In the genomic region with DNA sequence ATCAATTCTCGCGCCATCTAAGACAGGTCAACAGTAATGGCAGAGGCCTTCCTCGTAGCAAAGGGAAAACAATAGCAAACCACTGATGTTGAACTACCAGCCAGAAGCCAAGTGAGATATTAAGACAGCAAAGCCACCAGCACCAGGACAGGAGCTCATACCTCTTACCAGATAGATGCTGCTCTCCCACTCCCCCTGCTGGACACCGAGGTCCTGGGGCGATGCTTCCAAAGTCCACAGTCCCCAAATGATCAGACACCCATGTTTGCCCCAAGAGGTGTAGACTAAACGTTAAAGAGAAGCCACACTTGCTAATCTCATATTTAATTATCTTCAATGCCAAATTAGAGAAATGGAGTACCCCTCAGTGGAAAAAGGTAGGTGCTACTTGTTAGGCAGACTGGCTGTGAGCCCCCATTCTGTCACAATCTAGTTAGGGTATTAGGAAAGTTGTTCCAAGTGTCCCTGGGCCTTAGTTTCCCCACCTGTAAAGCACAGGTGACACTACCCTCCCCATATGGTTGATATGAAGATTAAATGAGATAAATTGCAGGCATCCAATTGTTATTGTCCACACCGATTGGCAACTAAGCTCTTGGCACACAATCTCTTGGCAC, we compare ENCODE assay signal across 8 cellular contexts. TPM values are rescaled to one million over a fixed set of nuclear protein-coding genes. Genes with fewer than 3 reads are reported as not detected.
A peak's percentile ranks its signal among the peaks of the same experiment; 100 is the strongest.
DNase-seq lines count a peak whose midpoint lies in the region; ATAC-seq and TF ChIP-seq lines count a peak whose summit lies in the region.

No MANE protein-coding gene starts in this region.

- no peak overlapping the region for H3K27ac ChIP-seq in RWPE2 (ENCODE audit: poor library complexity, severe bottlenecking)

- no peaks in the 10 kb centered on the region for H3K36me3 ChIP-seq in RWPE2 (ENCODE audit: low read depth)

- intact Hi-C loops in CD14-positive monocyte (cut with micrococcal nuclease): loop anchor here (2.0 to 5.0 kb wide), 2 partner anchors 220 to 222 kb away; no protein-coding TSS in a partner anchor

- H3K4me3 Mint-ChIP-seq in CD14-positive monocyte: no peak overlapping the region
- no peak overlapping the region for H3K4me3 Mint-ChIP-seq in activated T-helper 17 cell treated with anti-CD3 and anti-CD28 coated beads, Interleukin-2, amount 50 U/mL, for 72 hours

- DNase-seq in CD14-positive monocyte (ENCODE audit: low spot score) (peak; percentile 63), HK-2 (ENCODE audit: unreplicated experiment) (peak; percentile 54), RWPE2 (ENCODE audit: low spot score) (no peak), glomerular endothelial cell (ENCODE audit: extremely low read depth, low read depth, low spot score) (peak; percentile 44), retina (peak; percentile 16), amniotic stem cell (lab: John Stamatoyannopoulos, UW) (no peak)

- H3K4me1 Mint-ChIP-seq in CD14-positive monocyte: no peaks in the 10 kb centered on the region
- no peaks in the 10 kb centered on the region for H3K4me1 Mint-ChIP-seq in activated T-helper 17 cell treated with anti-CD3 and anti-CD28 coated beads, Interleukin-2, amount 50 U/mL, for 72 hours

- no peaks in the 10 kb centered on the region for H3K9me3 ChIP-seq in RWPE2 (ENCODE audit: severe bottlenecking)

- H3K27ac Mint-ChIP-seq in CD14-positive monocyte: no peak overlapping the region
- H3K27ac Mint-ChIP-seq in activated T-helper 17 cell treated with anti-CD3 and anti-CD28 coated beads, Interleukin-2, amount 50 U/mL, for 72 hours: no peak overlapping the region

- no peaks in the 10 kb centered on the region for H3K27me3 ChIP-seq in RWPE2 (ENCODE audit: insufficient read depth, poor library complexity, severe bottlenecking)

- peak; percentile 72 for ATAC-seq in GM19025 (IDR thresholded peaks at IDR 0.05; ENCODE audit: low read depth, unreplicated experiment)
- peak; percentile 51; the same call in 1 of the 3 replicates for ATAC-seq in RWPE2 (ENCODE audit: low read depth)
- peak; percentile 83 for ATAC-seq in activated T-helper 17 cell treated with anti-CD3 and anti-CD28 coated beads, Interleukin-2, amount 50 U/mL, for 72 hours (replicated peaks)

- TF ChIP-seq CTCF in CD14-positive monocyte (IDR thresholded peaks at IDR 0.05): peak; percentile 84
- peak; percentile 73 for TF ChIP-seq CTCF in RWPE2 (IDR thresholded peaks at IDR 0.05; ENCODE audit: poor library complexity, severe bottlenecking)

- H3K36me3 Mint-ChIP-seq in CD14-positive monocyte: no peaks in the 10 kb centered on the region
- no peaks in the 10 kb centered on the region for H3K36me3 Mint-ChIP-seq in activated T-helper 17 cell treated with anti-CD3 and anti-CD28 coated beads, Interleukin-2, amount 50 U/mL, for 72 hours (ENCODE audit: low read depth)

- no peaks in the 10 kb centered on the region for H3K9me3 Mint-ChIP-seq in CD14-positive monocyte
- H3K9me3 Mint-ChIP-seq in activated T-helper 17 cell treated with anti-CD3 and anti-CD28 coated beads, Interleukin-2, amount 50 U/mL, for 72 hours: no peaks in the 10 kb centered on the region

- H3K4me1 ChIP-seq in RWPE2 (ENCODE audit: insufficient read depth, poor library complexity, severe bottlenecking): no peaks in the 10 kb centered on the region

- no peak overlapping the region for H3K4me3 ChIP-seq in RWPE2 (ENCODE audit: severe bottlenecking)

- H3K27me3 Mint-ChIP-seq in CD14-positive monocyte (ENCODE audit: low read depth in 3 of 3): peaks cover 0 to 7% (median 2%) of the 10 kb centered on the region in 3 donors
- H3K27me3 Mint-ChIP-seq in activated T-helper 17 cell treated with anti-CD3 and anti-CD28 coated beads, Interleukin-2, amount 50 U/mL, for 72 hours: peaks cover 3% of the 10 kb centered on the region

RNA-seq across cellular contexts. Expression of a gene that starts 39.9 kb away (rescaled TPM):
- polyA plus RNA-seq in CD14-positive monocyte: 100 to 1,000 TPM in 1 of 2 donors, 10 to 100 TPM in 1; 93.3 to 111 TPM
- total RNA-seq in activated T-helper 17 cell treated with anti-CD3 and anti-CD28 coated beads, Interleukin-2, amount 50 U/mL, for 72 hours: 100 to 1,000 TPM; 262 to 281 TPM
- total RNA-seq in glomerular endothelial cell: 82.3 and 104 TPM in 2 replicates

RNA-seq across cellular contexts. Expression of a gene that starts 55.7 kb away (rescaled TPM):
- 1 to 10 TPM in 1 of 2 donors, under 1 TPM in 1; 0.28 to 1.6 TPM for polyA plus RNA-seq in CD14-positive monocyte
- total RNA-seq in activated T-helper 17 cell treated with anti-CD3 and anti-CD28 coated beads, Interleukin-2, amount 50 U/mL, for 72 hours: 1 to 10 TPM; 1.0 to 2.1 TPM
- total RNA-seq in glomerular endothelial cell: 5.7 and 15.0 TPM in 2 replicates

Comparison
In these comparisons a context has a peak if more than half of its experiments do, and no peak if none do; other contexts are left out.
1. DNase-seq: peak in CD14-positive monocyte (single experiment), HK-2 (single experiment), glomerular endothelial cell (single experiment) and retina (single experiment); none in RWPE2 (single experiment) and amniotic stem cell (single experiment).
2. Peak in every context shown above with its lines, with median percentiles within 50 percentile points of each other: ATAC-seq.